Comparison of ENCODE assay signal across 8 cellular contexts in genomic region chr11:121372671-121373429, GRCh38.
DNase-seq lines count a peak whose midpoint lies in the region; ATAC-seq and TF ChIP-seq lines count a peak whose summit lies in the region.

No MANE protein-coding gene starts in this region.

- no peaks in the 10 kb centered on the region for H3K9me3 Mint-ChIP-seq in activated B cell treated with CpG ODN at 0.5 μM for 24 hours

- CTCF ChIA-PET in activated B cell treated with CpG ODN at 0.5 μM for 24 hours (lab: Charles Lee), result interaction anchor here (1.3 to 2.1 kb wide), 3 partner anchors 11 to 219 kb away, joined by 3 to 5 read pairs (median 3); no protein-coding TSS in a partner anchor

- no peak for TF ChIP-seq CTCF in GM06990 (IDR thresholded peaks at IDR 0.05; ENCODE audit: insufficient read depth, low read length, poor library complexity, severe bottlenecking)
- no peak for TF ChIP-seq CTCF in activated B cell treated with CpG ODN at 0.5 μM for 24 hours (IDR thresholded peaks at IDR 0.05)

- intact Hi-C loops in activated B cell treated with CpG ODN at 0.5 μM for 24 hours (cut with micrococcal nuclease), result loop anchor here (10.0 kb wide), 1 partner anchor 52 kb away; no protein-coding TSS in a partner anchor

- H3K27me3 Mint-ChIP-seq in activated B cell treated with CpG ODN at 0.5 μM for 24 hours, result no peaks in the 10 kb centered on the region

- POLR2A ChIA-PET in activated B cell treated with CpG ODN at 0.5 μM for 24 hours (lab: Charles Lee), result interaction anchor here (0.5 to 1.5 kb wide), 7 partner anchors 40 to 1620 kb away, joined by 3 to 8 read pairs (median 6); partner anchors contain the start of genes SC5D and SORL1

- H3K4me3 Mint-ChIP-seq in activated B cell treated with CpG ODN at 0.5 μM for 24 hours, result peak overlapping the region; percentile 73

- ATAC-seq in HG03025 (IDR thresholded peaks at IDR 0.05; ENCODE audit: low FRiP score, unreplicated experiment) (peak; percentile 86), activated B cell treated with CpG ODN at 0.5 μM for 24 hours (ENCODE audit: low read depth) (peak; percentile 94)

- DNase-seq in GM06990 (ENCODE audit: extremely low read depth, insufficient read length) (peak; percentile 68), activated B cell treated with CpG ODN at 0.5 μM for 24 hours (peak; percentile 29), NCI-H774 (lab: John Stamatoyannopoulos, UW) (no peak), MG63 (no peak), DMS114 treated with DMSO at 0.1 percent for 48 hours (lab: John Stamatoyannopoulos, UW; ENCODE audit: unreplicated experiment) (no peak), superior temporal gyrus (ENCODE audit: extremely low spot score) (no peak)

- H3K9me3 ChIP-seq in MG63, result no peaks in the 10 kb centered on the region

- H3K4me3 ChIP-seq in GM06990 (replicated peaks; ENCODE audit: low read depth, low read length) (peak overlapping the region; percentile 16; the same call in 1 of the 2 replicates), MG63 (no peak overlapping the region)

- peaks cover 75% of the 10 kb centered on the region for H3K4me1 Mint-ChIP-seq in activated B cell treated with CpG ODN at 0.5 μM for 24 hours

- H3K36me3 Mint-ChIP-seq in activated B cell treated with CpG ODN at 0.5 μM for 24 hours (ENCODE audit: low read depth), result no peaks in the 10 kb centered on the region

- no peaks in the 10 kb centered on the region for H3K36me3 ChIP-seq in GM06990 (ENCODE audit: control insufficient read depth, insufficient read depth, low read length)
- no peaks in the 10 kb centered on the region for H3K36me3 ChIP-seq in MG63

- peak overlapping the region; percentile 72 for H3K27ac Mint-ChIP-seq in activated B cell treated with CpG ODN at 0.5 μM for 24 hours

- TF ChIP-seq POLR2A in GM19193 (IDR thresholded peaks at IDR 0.05; ENCODE audit: extremely low read depth, insufficient read depth, insufficient read length), result peak; percentile 56

- H3K27me3 ChIP-seq in GM06990 (replicated peaks; ENCODE audit: control insufficient read depth, insufficient read depth, low read length), result no peaks in the 10 kb centered on the region
- H3K27me3 ChIP-seq in MG63, result 0 out of 2 replicates have a peak, but pooled peaks cover 4% of the 10 kb centered on the region

Comparison
In these comparisons a context has a peak if more than half of its experiments do, and no peak if none do; other contexts are left out.
1. DNase-seq: peak in GM06990 (single experiment) and activated B cell treated with CpG ODN at 0.5 μM for 24 hours (single experiment); none in NCI-H774 (single experiment), MG63 (single experiment), DMS114 treated with DMSO at 0.1 percent for 48 hours (single experiment) and superior temporal gyrus (single experiment).